ENCODE assay signal across 27 cellular contexts in genomic region chr5:34767127-34767526, GRCh38.
"Had no signal": no experiment of that assay in that cellular context is flagged by ENCODE, and none has a peak within 500 bp of the region (broad histone marks: within the 10 kb centered on the region; RNA-seq: fewer than 3 reads in every experiment).

No MANE protein-coding gene starts in this region.

- H3K4me3 ChIP-seq: breast epithelium, SK-N-MC had no signal

- ATAC-seq: activated CD4-positive, CD25-positive, alpha-beta regulatory T cell treated with anti-CD3 and anti-CD28 coated beads, Interleukin-2, amount 50 U/mL, for 24 hours; activated CD8-positive, alpha-beta T cell treated with anti-CD3 and anti-CD28 coated beads, Interleukin-2, amount 10 ng/mL, durations not matched to agents 7 days and 5 days; Panc1; Right ventricle myocardium inferior had no signal

- H3K36me3 ChIP-seq: breast epithelium, WERI-Rb-1 had no signal

- H3K4me1 ChIP-seq: breast epithelium had no signal

- DNase-seq: activated CD4-positive, alpha-beta T cell treated with anti-CD3 and anti-CD28 coated beads for 4 hours; activated CD4-positive, alpha-beta T cell treated with anti-CD3 and anti-CD28 coated beads, Interleukin-2, amount 50 U/mL, for 4 hours; activated CD8-positive, alpha-beta memory T cell treated with anti-CD3 and anti-CD28 coated beads, Interleukin-2, amount 50 U/mL, for 48 hours; activated CD8-positive, alpha-beta T cell treated with anti-CD3 and anti-CD28 coated beads, Interleukin-2, amount 10 ng/mL, durations not matched to agents 7 days and 5 days; activated naive CD4-positive, alpha-beta T cell treated with anti-CD3 and anti-CD28 coated beads, Interleukin-2, amount 50 U/mL, for 16 hours; activated naive CD8-positive, alpha-beta T cell treated with anti-CD3 and anti-CD28 coated beads, Interleukin-2, amount 10 ng/mL, durations not matched to agents 7 days and 5 days; activated T-cell treated with anti-CD3 and anti-CD28 coated beads, Interleukin-2, amount 50 U/mL, for 1 hour; aorta; caudate nucleus; NCI-H1092; NCI-H1417; NCI-H1930; NCI-H2171 treated with DMSO at 0.1 percent for 48 hours; NCI-H345; NCI-H510A; NCI-H526 treated with DMSO at 0.1 percent for 48 hours; NCI-H82; OCI-M1; RPMI8226; T-helper 1 cell; WERI-Rb-1 had no signal

- H3K9ac ChIP-seq: KMS-11 had no signal

- H3K4me2 ChIP-seq: KMS-11 had no signal

- H3K27ac ChIP-seq: breast epithelium, KMS-11, SK-N-MC, WERI-Rb-1 had no signal

- H3K27me3 ChIP-seq: breast epithelium had no signal

- H3K9me3 ChIP-seq: breast epithelium had no signal
